ENCODE assay signal across 14 cellular contexts in genomic region chr17:1078831-1079561, GRCh38.
DNase-seq lines count a peak whose midpoint lies in the region; ATAC-seq and TF ChIP-seq lines count a peak whose summit lies in the region.
"Had no signal": no experiment of that assay in that cellular context is flagged by ENCODE, and none has a peak within 500 bp of the region (broad histone marks: within the 10 kb centered on the region; RNA-seq: fewer than 3 reads in every experiment).

No MANE protein-coding gene starts in this region.

- H3K4me3 Mint-ChIP-seq in brain (peak overlapping the region in 4 of 5 experiments; percentile 53 to 86 (median 76)), MCF 10A (ENCODE audit: unreplicated experiment) (no peak overlapping the region)

- no TSS peak for BruUV-seq in MCF 10A (replicated peaks; lab: Mats Ljungman, UMichigan)

- H3K4me1 Mint-ChIP-seq in brain (peaks cover 77% of the 10 kb centered on the region), MCF 10A (ENCODE audit: insufficient read depth, unreplicated experiment) (peaks cover 15% of the 10 kb centered on the region)

- no peaks in the 10 kb centered on the region for H3K9me3 Mint-ChIP-seq in brain
- H3K9me3 Mint-ChIP-seq in MCF 10A (ENCODE audit: unreplicated experiment) = no peaks in the 10 kb centered on the region

- POLR2A ChIA-PET in MCF 10A (lab: Yijun Ruan, JAX) = no interaction called here

- peak; percentile 85 for DNase-seq in DMS53 (lab: John Stamatoyannopoulos, UW)
- DNase-seq in NCI-H1694 treated with DMSO at 0.1 percent for 48 hours (lab: John Stamatoyannopoulos, UW) = peak; percentile 70
- peak; percentile 65 for DNase-seq in iPS-NIHi7 (ENCODE audit: extremely low spot score)
- DNase-seq in SW 1271 (lab: John Stamatoyannopoulos, UW) = no peak
- no peak for DNase-seq in GM19238 (ENCODE audit: insufficient read length, low spot score)
- no peak for DNase-seq in MCF 10A (ENCODE audit: unreplicated experiment)
- DNase-seq: activated CD8-positive, alpha-beta memory T cell treated with anti-CD3 and anti-CD28 coated beads, Interleukin-2, amount 50 U/mL, for 4 hours; effector CD8-positive, alpha-beta T cell; GF-D8; NCI-H1436 treated with DMSO at 0.1 percent for 48 hours; stimulated activated CD4-positive, alpha-beta T cell treated with anti-CD3 and anti-CD28 coated beads, Interleukin-4, amount 100 ng/mL, for 1 hour; stimulated activated naive CD8-positive, alpha-beta T cell treated with anti-CD3 and anti-CD28 coated beads, Interleukin-15, Interleukin-2, amounts not matched to agents 100 U/mL and 50 U/mL, for 24 hours had no signal

- H3K27ac Mint-ChIP-seq in brain = peak overlapping the region; percentile 85 to 97 (median 95)
- no peak overlapping the region for H3K27ac Mint-ChIP-seq in MCF 10A (ENCODE audit: low read depth, unreplicated experiment)

- H3K36me3 Mint-ChIP-seq in brain = peaks cover 24% of the 10 kb centered on the region
- peaks cover 39% of the 10 kb centered on the region for H3K36me3 Mint-ChIP-seq in MCF 10A (ENCODE audit: insufficient read depth, unreplicated experiment)

- CTCF ChIA-PET in MCF 10A (lab: Yijun Ruan, JAX) = no interaction called here

- H3K27me3 Mint-ChIP-seq in brain (peaks cover 7% of the 10 kb centered on the region), MCF 10A (ENCODE audit: insufficient read depth, unreplicated experiment) (no peaks in the 10 kb centered on the region)

- intact Hi-C loops in MCF 10A (cut with micrococcal nuclease) = no loop called here

- ATAC-seq in HG02970 (IDR thresholded peaks at IDR 0.05; ENCODE audit: low FRiP score, unreplicated experiment) = no peak

- no peak for TF ChIP-seq CTCF in brain (conservative IDR thresholded peaks at IDR 0.05)
- no peak for TF ChIP-seq CTCF in MCF 10A (IDR thresholded peaks at IDR 0.05; ENCODE audit: unreplicated experiment)

Comparison
In these comparisons a context has a peak if more than half of its experiments do, and no peak if none do; other contexts are left out.
1. DNase-seq: peak in DMS53 (single experiment), NCI-H1694 treated with DMSO at 0.1 percent for 48 hours (single experiment) and iPS-NIHi7 (single experiment); none in SW 1271 (0 of 2), GM19238 (single experiment) and MCF 10A (single experiment).